13 cellular contexts compared by ENCODE assay signal in genomic region chr1:27592600-27593340, GRCh38. TPM values are rescaled to one million over a fixed set of nuclear protein-coding genes. Genes with fewer than 3 reads are reported as not detected.
DNase-seq lines count a peak whose midpoint lies in the region; ATAC-seq and TF ChIP-seq lines count a peak whose summit lies in the region.
"Had no signal": no experiment of that assay in that cellular context is flagged by ENCODE, and none has a peak within 500 bp of the region (broad histone marks: within the 10 kb centered on the region; RNA-seq: fewer than 3 reads in every experiment).

No MANE protein-coding gene starts in this region.

- peak overlapping the region; percentile 40 to 88 for H3K27ac ChIP-seq in coronary artery
- H3K27ac ChIP-seq in temporal lobe (ENCODE audit: low read depth, low read length) = peak overlapping the region; percentile 10
- peak overlapping the region in 1 of 4 donors; percentile 17 for H3K27ac ChIP-seq in Peyer's patch

- peaks cover 0 to 88% (median 2%) of the 10 kb centered on the region in 4 donors for H3K4me1 ChIP-seq in Peyer's patch

- no peaks in the 10 kb centered on the region for H3K36me3 ChIP-seq in Peyer's patch
- H3K36me3 ChIP-seq: HAP-1 had no signal

- H3K27ac Mint-ChIP-seq in T-helper 17 cell = no peak overlapping the region
- H3K27ac Mint-ChIP-seq in activated naive CD8-positive, alpha-beta T cell treated with anti-CD3 and anti-CD28 coated beads, Interleukin-2, amount 50 U/mL, for 24 hours = no peak overlapping the region

- TF ChIP-seq POLR2A in Peyer's patch (IDR thresholded peaks at IDR 0.05) = no peak

- ATAC-seq in T-helper 17 cell = no peak
- ATAC-seq in activated naive CD8-positive, alpha-beta T cell treated with anti-CD3 and anti-CD28 coated beads, Interleukin-2, amount 50 U/mL, for 24 hours = no peak
- ATAC-seq: activated naive CD4-positive, alpha-beta T cell treated with anti-CD3 and anti-CD28 coated beads, Interleukin-2, amount 50 U/mL, for 72 hours had no signal

- H3K36me3 Mint-ChIP-seq in T-helper 17 cell (ENCODE audit: low read depth) = peaks cover 2% of the 10 kb centered on the region
- H3K36me3 Mint-ChIP-seq in activated naive CD8-positive, alpha-beta T cell treated with anti-CD3 and anti-CD28 coated beads, Interleukin-2, amount 50 U/mL, for 24 hours (ENCODE audit: low read depth) = no peaks in the 10 kb centered on the region
- H3K36me3 Mint-ChIP-seq: activated naive CD4-positive, alpha-beta T cell treated with anti-CD3 and anti-CD28 coated beads, Interleukin-2, amount 50 U/mL, for 72 hours had no signal

- H3K9me3 ChIP-seq in T-helper 17 cell (ENCODE audit: control insufficient read depth, low read length, poor library complexity, severe bottlenecking) (no peaks in the 10 kb centered on the region), Peyer's patch (no peaks in the 10 kb centered on the region)
- H3K9me3 ChIP-seq: HAP-1 had no signal

- no peaks in the 10 kb centered on the region for H3K27me3 ChIP-seq in Peyer's patch

- H3K4me1 Mint-ChIP-seq in T-helper 17 cell = peaks cover 11% of the 10 kb centered on the region
- H3K4me1 Mint-ChIP-seq in activated naive CD8-positive, alpha-beta T cell treated with anti-CD3 and anti-CD28 coated beads, Interleukin-2, amount 50 U/mL, for 24 hours = no peaks in the 10 kb centered on the region

- no peaks in the 10 kb centered on the region for H3K9me3 Mint-ChIP-seq in activated naive CD8-positive, alpha-beta T cell treated with anti-CD3 and anti-CD28 coated beads, Interleukin-2, amount 50 U/mL, for 24 hours
- H3K9me3 Mint-ChIP-seq: activated naive CD4-positive, alpha-beta T cell treated with anti-CD3 and anti-CD28 coated beads, Interleukin-2, amount 50 U/mL, for 72 hours had no signal

- H3K4me3 ChIP-seq in coronary artery = peak overlapping the region; percentile 9
- no peak overlapping the region for H3K4me3 ChIP-seq in Peyer's patch
- H3K4me3 ChIP-seq: HAP-1 had no signal

- TF ChIP-seq CTCF in coronary artery (IDR thresholded peaks at IDR 0.05) = no peak
- no peak for TF ChIP-seq CTCF in Peyer's patch (IDR thresholded peaks at IDR 0.05)

- H3K4me3 Mint-ChIP-seq in T-helper 17 cell = no peak overlapping the region
- no peak overlapping the region for H3K4me3 Mint-ChIP-seq in activated naive CD8-positive, alpha-beta T cell treated with anti-CD3 and anti-CD28 coated beads, Interleukin-2, amount 50 U/mL, for 24 hours

- peak; percentile 83 for DNase-seq in NCI-H2171 treated with DMSO at 0.1 percent for 48 hours (lab: John Stamatoyannopoulos, UW)
- DNase-seq in coronary artery (ENCODE audit: low spot score) = no peak
- DNase-seq in left kidney (ENCODE audit: low read depth, low spot score) = peak; percentile 87
- DNase-seq in T-helper 17 cell = no peak
- no peak for DNase-seq in activated naive CD8-positive, alpha-beta T cell treated with anti-CD3 and anti-CD28 coated beads, Interleukin-2, amount 50 U/mL, for 24 hours
- DNase-seq in Peyer's patch = no peak
- DNase-seq: effector memory CD4-positive, alpha-beta T cell; KBM-7; NCI-H2029; OCI-M1 had no signal

- no peaks in the 10 kb centered on the region for H3K27me3 Mint-ChIP-seq in T-helper 17 cell
- no peaks in the 10 kb centered on the region for H3K27me3 Mint-ChIP-seq in activated naive CD8-positive, alpha-beta T cell treated with anti-CD3 and anti-CD28 coated beads, Interleukin-2, amount 50 U/mL, for 24 hours

RNA-seq across cellular contexts. Expression of gene AHDC1, which starts 11.2 kb away (rescaled TPM):
- total RNA-seq in temporal lobe (16.5 TPM), T-helper 17 cell (10 to 100 TPM; 15.9 to 18.7 TPM), Peyer's patch (10 to 100 TPM in 3 of 4 donors, 1 to 10 TPM in 1; 7.0 to 21.5 (median 12.0) TPM)

RNA-seq across cellular contexts. Expression of gene FGR, which starts 42.2 kb away (rescaled TPM):
- total RNA-seq in temporal lobe (1.7 TPM), T-helper 17 cell (10 to 100 TPM in 1 of 2 donors, 1 to 10 TPM in 1; 3.3 to 12.6 TPM), Peyer's patch (10 to 100 TPM in 1 of 4 donors, 1 to 10 TPM in 3; 1.1 to 38.8 (median 4.7) TPM)

Comparison
In these comparisons a context has a peak if more than half of its experiments do, and no peak if none do; other contexts are left out.
1. DNase-seq: peak in NCI-H2171 treated with DMSO at 0.1 percent for 48 hours (single experiment) and left kidney (single experiment); none in coronary artery (single experiment), T-helper 17 cell (0 of 3), activated naive CD8-positive, alpha-beta T cell treated with anti-CD3 and anti-CD28 coated beads, Interleukin-2, amount 50 U/mL, for 24 hours (single experiment) and Peyer's patch (0 of 3).